Comparison of ENCODE assay signal across 17 cellular contexts in genomic region chr20:20095114-20095872, GRCh38. TPM values are rescaled to one million over a fixed set of nuclear protein-coding genes. Genes with fewer than 3 reads are reported as not detected.
DNase-seq lines count a peak whose midpoint lies in the region; ATAC-seq and TF ChIP-seq lines count a peak whose summit lies in the region.
"Had no signal": no experiment of that assay in that cellular context is flagged by ENCODE, and none has a peak within 500 bp of the region (broad histone marks: within the 10 kb centered on the region; RNA-seq: fewer than 3 reads in every experiment).

No MANE protein-coding gene starts in this region.

- H3K4me3 ChIP-seq in left ventricle myocardium inferior: no peak overlapping the region
- no peak overlapping the region for H3K4me3 ChIP-seq in testis

- no peaks in the 10 kb centered on the region for H3K27me3 ChIP-seq in left ventricle myocardium inferior (ENCODE audit: low read depth)
- H3K27me3 ChIP-seq in testis: no peaks in the 10 kb centered on the region

- TF ChIP-seq CTCF in left ventricle myocardium inferior (IDR thresholded peaks at IDR 0.05; ENCODE audit: borderline replicate concordance): no peak
- TF ChIP-seq CTCF in testis (IDR thresholded peaks at IDR 0.05): no peak

- no peak for DNase-seq in left ventricle myocardium inferior
- DNase-seq in cardiac septum (ENCODE audit: low spot score): no peak
- DNase-seq in NCI-H524 (lab: John Stamatoyannopoulos, UW): peak; percentile 86 to 95
- DNase-seq in cerebellum (ENCODE audit: low spot score): peak; percentile 31
- DNase-seq in NCI-H1436 (lab: John Stamatoyannopoulos, UW): no peak
- DNase-seq in NCI-H1105 treated with DMSO at 0.1 percent for 48 hours (lab: John Stamatoyannopoulos, UW): no peak
- DNase-seq in testis: no peak
- DNase-seq: Calu3; CD8-positive, alpha-beta T cell; H7; HFFc6; NCI-H1417 treated with DMSO at 0.1 percent for 48 hours; NCI-H1930; NCI-H748 treated with DMSO at 0.1 percent for 48 hours had no signal

- H3K36me3 ChIP-seq in left ventricle myocardium inferior (peaks cover 10% of the 10 kb centered on the region), testis (ENCODE audit: low read depth, missing control alignments) (no peaks in the 10 kb centered on the region)

- 94 to 95% methylated on average over 10 of the region's 10 CpGs for WGBS in testis, 2 donors

- TF ChIP-seq POLR2A in testis (IDR thresholded peaks at IDR 0.05): no peak

- H3K9me3 ChIP-seq in left ventricle myocardium inferior (replicated peaks): no peaks in the 10 kb centered on the region
- H3K9me3 ChIP-seq in testis: no peaks in the 10 kb centered on the region

- intact Hi-C loops in left ventricle myocardium inferior (cut with micrococcal nuclease) (no loop called here), cardiac septum (cut with DNase I) (no loop called here), testis (cut with DNase I; ENCODE audit: low total_unique reads) (no loop called here)

- ATAC-seq in HG02588 (IDR thresholded peaks at IDR 0.05; ENCODE audit: unreplicated experiment): no peak
- ATAC-seq: CD8-positive, alpha-beta T cell had no signal

- H3K27ac ChIP-seq in left ventricle myocardium inferior (replicated peaks): peak overlapping the region; percentile 51
- no peak overlapping the region for H3K27ac ChIP-seq in testis
- H3K27ac ChIP-seq: KMS-11 had no signal

- H3K4me1 ChIP-seq in left ventricle myocardium inferior (peaks cover 7% of the 10 kb centered on the region), testis (no peaks in the 10 kb centered on the region)

RNA-seq across cellular contexts. Expression of gene CFAP61, which starts 43.0 kb away (rescaled TPM):
- total RNA-seq in left ventricle myocardium inferior: 54.8 TPM
- 73.4 TPM for total RNA-seq in cardiac septum
- 5.0 TPM for total RNA-seq in cerebellum
- total RNA-seq in testis: 10 to 100 TPM; 21.4 to 27.3 TPM
- 76.0 TPM for polyA plus RNA-seq in testis (ENCODE audit: insufficient read depth, low read depth, low replicate concordance)
- total RNA-seq: Calu3; CD8-positive, alpha-beta T cell had no signal
- polyA plus RNA-seq: BJ had no signal

RNA-seq across cellular contexts. Expression of gene CRNKL1, which starts 43.0 kb away (rescaled TPM):
- total RNA-seq in left ventricle myocardium inferior (18.0 TPM), cardiac septum (18.5 TPM), cerebellum (37.6 TPM), testis (10 to 100 TPM; 26.3 to 26.9 TPM)
- 22.1 TPM for polyA plus RNA-seq in testis (ENCODE audit: insufficient read depth, low read depth, low replicate concordance)

Comparison
In these comparisons a context has a peak if more than half of its experiments do, and no peak if none do; other contexts are left out.
1. DNase-seq: peak in NCI-H524 (2 of 2) and cerebellum (single experiment); none in left ventricle myocardium inferior (single experiment), cardiac septum (single experiment), NCI-H1436 (single experiment), NCI-H1105 treated with DMSO at 0.1 percent for 48 hours (single experiment) and testis (single experiment).